8 cellular contexts compared by ENCODE assay signal in the genomic region with DNA sequence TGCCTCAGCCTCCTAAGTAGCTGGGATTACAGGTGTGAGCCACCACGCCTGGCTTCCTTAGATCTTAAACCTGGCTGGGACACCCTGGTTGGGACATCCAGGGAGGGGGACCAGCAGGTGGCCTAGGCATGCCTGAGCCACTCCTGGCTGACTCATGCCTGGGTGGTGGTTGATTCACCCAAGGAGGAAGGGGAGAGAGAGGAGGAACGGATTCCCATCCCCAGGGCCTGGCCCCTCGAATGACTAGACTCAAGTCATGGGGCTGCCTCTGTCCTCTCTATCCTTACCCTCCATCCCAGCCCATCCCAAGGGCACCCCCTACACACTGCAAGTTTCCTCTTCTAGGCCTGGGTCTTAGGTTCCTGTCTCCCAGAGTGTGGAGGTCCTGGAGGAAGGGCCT. TPM values are rescaled to one million over a fixed set of nuclear protein-coding genes. Genes with fewer than 3 reads are reported as not detected.
DNase-seq lines count a peak whose midpoint lies in the region; TF ChIP-seq lines count a peak whose summit lies in the region.

No MANE protein-coding gene starts in this region.

- TF ChIP-seq POLR2A in ovary (IDR thresholded peaks at IDR 0.05) = no peak

- H3K4me1 ChIP-seq in ovary (ENCODE audit: insufficient read depth) = peaks cover 72% of the 10 kb centered on the region

- peak overlapping the region in 1 of 2 donors; percentile 64 for H3K27ac ChIP-seq in ovary

- WGBS in ovary, 3 donors = 80 to 89% (median 84%) methylated on average over 3 of the region's 3 CpGs

- no peaks in the 10 kb centered on the region for H3K36me3 ChIP-seq in ovary

- intact Hi-C loops in ovary (cut with DNase I) = no loop called here

- H3K4me3 ChIP-seq in choroid plexus epithelial cell (ENCODE audit: low read depth, low read length) (no peak overlapping the region), ovary (no peak overlapping the region)

- TF ChIP-seq CTCF in choroid plexus epithelial cell (conservative IDR thresholded peaks at IDR 0.05; ENCODE audit: low read depth, low read length) = no peak
- TF ChIP-seq CTCF in ovary (IDR thresholded peaks at IDR 0.05) = no peak

- no peaks in the 10 kb centered on the region for H3K9me3 ChIP-seq in ovary

- no peak for TF ChIP-seq EP300 in ovary (IDR thresholded peaks at IDR 0.05)

- H3K27me3 ChIP-seq in ovary = no peaks in the 10 kb centered on the region

- DNase-seq in CD1c-positive myeloid dendritic cell (ENCODE audit: extremely low spot score) (peak; percentile 44), NCI-H69 (lab: John Stamatoyannopoulos, UW) (peak; percentile 49), choroid plexus epithelial cell (ENCODE audit: low read depth) (peak; percentile 37), ovary (peak in 3 of 5 donors; percentile 28 to 51 (median 40)), NOMO-1 treated with dmso at 0.1 percent for 144 hours (lab: John Stamatoyannopoulos, UW; ENCODE audit: unreplicated experiment) (no peak), COLO829 (ENCODE audit: low spot score) (no peak), anterior cingulate cortex (lab: John Stamatoyannopoulos, UW) (no peak), GDM1 (lab: John Stamatoyannopoulos, UW) (no peak)

RNA-seq across cellular contexts. Expression of gene EEIG1, which starts 12.7 kb away (rescaled TPM):
- 100 to 1,000 TPM in 2 of 7 donors, 10 to 100 TPM in 4, 1 to 10 TPM in 1; 8.6 to 104 (median 76.0) TPM for total RNA-seq in ovary
- polyA plus RNA-seq in ovary = 10 to 100 TPM; 17.9 to 20.8 TPM

RNA-seq across cellular contexts. Expression of gene DPM2, which starts 30.4 kb away (rescaled TPM):
- 10 to 100 TPM; 10.6 to 37.1 (median 27.8) TPM for total RNA-seq in ovary
- polyA plus RNA-seq in ovary = 10 to 100 TPM; 22.7 to 27.2 TPM

RNA-seq across cellular contexts. Expression of gene PIP5KL1, which starts 37.5 kb away (rescaled TPM):
- total RNA-seq in ovary = 1 to 10 TPM in 6 of 7 donors, under 1 TPM in 1; 0.48 to 4.0 (median 2.0) TPM
- under 1 TPM; 0.10 to 0.35 TPM for polyA plus RNA-seq in ovary

RNA-seq across cellular contexts. Expression of gene ST6GALNAC4, which starts 51.2 kb away (rescaled TPM):
- 10 to 100 TPM; 29.5 to 58.4 (median 46.4) TPM for total RNA-seq in ovary
- polyA plus RNA-seq in ovary = 10 to 100 TPM in 1 of 2 donors, 1 to 10 TPM in 1; 2.2 to 34.0 TPM

Comparison
In these comparisons a context has a peak if more than half of its experiments do, and no peak if none do; other contexts are left out.
1. DNase-seq: peak in CD1c-positive myeloid dendritic cell (single experiment), NCI-H69 (single experiment), choroid plexus epithelial cell (single experiment) and ovary (3 of 5); none in NOMO-1 treated with dmso at 0.1 percent for 144 hours (single experiment), COLO829 (single experiment), anterior cingulate cortex (0 of 58) and GDM1 (single experiment).